8 cellular contexts compared by ENCODE assay signal in the genomic region with DNA sequence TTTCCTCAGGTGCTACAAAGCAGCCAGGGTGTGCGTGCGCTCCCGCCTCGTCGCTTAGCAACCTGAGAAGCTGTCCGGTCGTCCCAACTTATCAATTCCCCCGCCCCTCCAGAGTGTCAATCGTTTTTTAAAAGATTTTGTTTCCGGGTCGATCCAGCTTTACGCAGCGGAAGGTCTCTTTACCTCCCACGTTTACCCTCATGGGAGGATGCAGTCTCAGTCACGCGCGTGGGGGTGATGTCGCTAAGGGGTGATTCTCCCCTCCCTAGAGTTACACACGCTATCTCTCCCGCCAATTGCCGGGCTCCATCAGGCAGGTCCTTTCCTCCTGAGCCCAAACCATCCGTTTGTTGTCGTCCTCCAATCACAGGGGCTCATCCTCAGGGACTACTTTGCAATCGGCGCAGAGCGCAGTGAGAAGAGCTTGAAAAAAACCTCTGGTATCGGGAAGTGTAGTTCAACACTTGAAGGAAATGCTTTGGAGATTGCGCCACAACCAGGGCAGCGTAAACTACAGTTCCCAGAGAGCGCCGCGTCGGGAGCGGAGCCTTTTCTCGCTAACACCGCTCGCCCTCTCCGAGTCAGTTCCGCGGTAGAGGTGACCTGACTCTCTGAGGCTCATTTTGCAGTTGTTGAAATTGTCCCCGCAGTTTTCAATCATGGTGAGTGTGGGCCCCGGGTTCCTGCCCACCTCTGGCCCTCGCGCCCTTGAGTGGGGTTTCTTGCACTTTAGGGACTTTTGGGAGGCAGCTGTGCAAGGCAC. TPM values are rescaled to one million over a fixed set of nuclear protein-coding genes. Genes with fewer than 3 reads are reported as not detected.
DNase-seq lines count a peak whose midpoint lies in the region; ATAC-seq and TF ChIP-seq lines count a peak whose summit lies in the region.

A gene (plus strand): TSS at position 579 of the 763 bp plus-strand sequence. CDS start 81 bp downstream, at position 660.
A gene with protein sequence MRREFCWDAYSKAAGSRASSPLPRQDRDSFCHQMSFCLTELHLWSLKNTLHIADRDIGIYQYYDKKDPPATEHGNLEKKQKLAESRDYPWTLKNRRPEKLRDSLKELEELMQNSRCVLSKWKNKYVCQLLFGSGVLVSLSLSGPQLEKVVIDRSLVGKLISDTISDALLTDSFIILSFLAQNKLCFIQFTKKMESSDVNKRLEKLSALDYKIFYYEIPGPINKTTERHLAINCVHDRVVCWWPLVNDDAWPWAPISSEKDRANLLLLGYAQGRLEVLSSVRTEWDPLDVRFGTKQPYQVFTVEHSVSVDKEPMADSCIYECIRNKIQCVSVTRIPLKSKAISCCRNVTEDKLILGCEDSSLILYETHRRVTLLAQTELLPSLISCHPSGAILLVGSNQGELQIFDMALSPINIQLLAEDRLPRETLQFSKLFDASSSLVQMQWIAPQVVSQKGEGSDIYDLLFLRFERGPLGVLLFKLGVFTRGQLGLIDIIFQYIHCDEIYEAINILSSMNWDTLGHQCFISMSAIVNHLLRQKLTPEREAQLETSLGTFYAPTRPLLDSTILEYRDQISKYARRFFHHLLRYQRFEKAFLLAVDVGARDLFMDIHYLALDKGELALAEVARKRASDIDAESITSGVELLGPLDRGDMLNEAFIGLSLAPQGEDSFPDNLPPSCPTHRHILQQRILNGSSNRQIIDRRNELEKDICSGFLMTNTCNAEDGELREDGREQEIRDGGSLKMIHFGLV (minus strand): TSS at position 93 of the 763 bp plus-strand sequence. CDS start 206 bp downstream, outside the sequence.

- intact Hi-C loops in ascending aorta (cut with DNase I) (loop anchor here (1.0 to 10.0 kb wide), 8 partner anchors 254 to 1639 kb away; a partner anchor contains a TSS), prostate gland (cut with DNase I) (no loop called here)

- no peaks in the 10 kb centered on the region for H3K36me3 ChIP-seq in ascending aorta
- peaks cover 14% of the 10 kb centered on the region for H3K36me3 ChIP-seq in right atrium auricular region
- H3K36me3 ChIP-seq in prostate gland, result no peaks in the 10 kb centered on the region

- ATAC-seq in GM18502 (IDR thresholded peaks at IDR 0.05; ENCODE audit: poor library complexity, unreplicated experiment) (peak; percentile 89), HG02943 (IDR thresholded peaks at IDR 0.05; ENCODE audit: low read depth, unreplicated experiment) (peak; percentile 90)

- TF ChIP-seq POLR2A in prostate gland (IDR thresholded peaks at IDR 0.05), result peak; percentile 62

- H3K9me3 ChIP-seq in ascending aorta (no peaks in the 10 kb centered on the region), right atrium auricular region (no peaks in the 10 kb centered on the region), prostate gland (no peaks in the 10 kb centered on the region)

- H3K27ac ChIP-seq in ascending aorta (peak within 1 kb of the TSS; percentile 88), right atrium auricular region (peak within 1 kb of the TSS; percentile 89 to 97), prostate gland (peak within 1 kb of the TSS; percentile 82 to 85)

- H3K4me1 ChIP-seq in ascending aorta, result peaks cover 5 to 16% of the 10 kb centered on the region in 2 donors
- H3K4me1 ChIP-seq in right atrium auricular region, result peaks cover 0 to 48% of the 10 kb centered on the region in 2 donors
- H3K4me1 ChIP-seq in prostate gland (replicated peaks), result no peaks in the 10 kb centered on the region

- DNase-seq in NCI-H187 (lab: John Stamatoyannopoulos, UW) (peak; percentile 96), T-helper 2 cell (peak; percentile 78 to 100 (median 93)), ascending aorta (ENCODE audit: low spot score in 2 of 2) (peak; percentile 90 to 97), right atrium auricular region (ENCODE audit: low spot score) (peak; percentile 97), prostate gland (ENCODE audit: low spot score) (peak; percentile 96), ureter (ENCODE audit: low spot score) (peak; percentile 96)

- WGBS in prostate gland, result 0% methylated on average over 44 of the region's 44 CpGs

- TF ChIP-seq CTCF in ascending aorta (IDR thresholded peaks at IDR 0.05) (no peak), right atrium auricular region (IDR thresholded peaks at IDR 0.05) (no peak), prostate gland (IDR thresholded peaks at IDR 0.05) (no peak)

- H3K4me3 ChIP-seq in ascending aorta (peak within 1 kb of the TSS; percentile 66 to 83), right atrium auricular region (peak within 1 kb of the TSS; percentile 84 to 86), prostate gland (peak within 1 kb of the TSS; percentile 77 to 80)

- no peaks in the 10 kb centered on the region for H3K27me3 ChIP-seq in ascending aorta
- no peaks in the 10 kb centered on the region for H3K27me3 ChIP-seq in right atrium auricular region
- no peaks in the 10 kb centered on the region for H3K27me3 ChIP-seq in prostate gland (replicated peaks; ENCODE audit: insufficient read depth)

RNA-seq across cellular contexts. Expression of the first gene that starts in this region (rescaled TPM):
- total RNA-seq in ascending aorta, result 65.7 TPM
- total RNA-seq in right atrium auricular region, result 1,000 to 10,000 TPM in 1 of 2 donors, 100 to 1,000 TPM in 1; 837 to 1,569 TPM
- 100 to 1,000 TPM; 120 to 160 TPM for total RNA-seq in prostate gland
- 126 TPM for total RNA-seq in ureter

RNA-seq across cellular contexts. Expression of the second gene that starts in this region (rescaled TPM):
- total RNA-seq in ascending aorta (5.2 TPM), right atrium auricular region (10 to 100 TPM in 1 of 2 donors, 1 to 10 TPM in 1; 8.7 to 12.6 TPM), prostate gland (10 to 100 TPM in 1 of 2 donors, 1 to 10 TPM in 1; 8.4 to 12.6 TPM), ureter (22.1 TPM)

Comparison
In these comparisons a context has a peak if more than half of its experiments do, and no peak if none do; other contexts are left out.
1. Peak in every context shown above with its lines: DNase-seq, ATAC-seq, H3K4me3 ChIP-seq and H3K27ac ChIP-seq.